ENCODE assay signal across 1 cellular context in the genomic region with DNA sequence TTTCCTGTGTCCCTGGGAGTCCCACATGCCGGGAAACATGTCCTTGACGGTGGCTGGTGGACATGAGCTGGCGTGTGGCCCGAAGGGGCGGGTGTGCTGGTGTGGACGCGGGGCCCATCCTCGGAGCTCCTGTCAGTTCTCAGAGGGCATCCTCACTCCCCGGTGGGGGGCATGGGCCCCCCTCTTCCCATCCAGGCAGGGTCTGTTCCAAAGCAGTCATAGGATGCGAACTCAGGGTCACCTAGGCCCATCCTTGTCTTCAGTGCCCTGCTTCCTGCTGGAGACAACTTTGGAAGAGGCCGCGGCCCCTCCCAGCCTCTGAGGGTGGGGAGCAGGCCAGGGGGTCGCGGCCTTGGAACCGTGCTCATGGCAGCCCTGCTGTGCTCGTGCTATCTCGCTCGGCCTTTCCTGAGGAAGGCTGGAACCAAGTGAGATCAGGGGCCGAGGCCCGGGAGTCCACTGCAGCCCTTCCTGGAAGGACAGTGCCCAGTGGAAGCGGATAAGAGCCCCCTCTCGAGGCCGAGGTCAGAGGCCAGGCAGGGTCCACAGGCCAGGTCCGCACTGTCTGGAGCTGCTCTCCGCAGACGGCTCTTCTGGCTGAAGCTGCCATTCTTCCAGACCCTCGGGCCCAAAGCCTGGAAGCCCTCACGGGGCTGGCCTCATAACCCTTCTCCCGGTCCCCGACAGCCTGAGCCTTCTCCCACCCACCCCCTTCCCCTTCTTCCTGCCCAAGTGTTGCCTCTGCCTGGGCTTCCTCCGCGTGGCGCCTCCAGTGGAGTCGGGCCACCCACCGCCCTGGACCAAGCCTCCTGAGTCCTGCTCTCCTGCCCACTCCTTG.
TF ChIP-seq lines count a peak whose summit lies in the region.

No MANE protein-coding gene starts in this region.

TF ChIP-seq in IMR-90, 13 proteins besides CTCF, POLR2A, EP300 and RAD21 (continued from another document):
- TF ChIP-seq, protein P1, sequence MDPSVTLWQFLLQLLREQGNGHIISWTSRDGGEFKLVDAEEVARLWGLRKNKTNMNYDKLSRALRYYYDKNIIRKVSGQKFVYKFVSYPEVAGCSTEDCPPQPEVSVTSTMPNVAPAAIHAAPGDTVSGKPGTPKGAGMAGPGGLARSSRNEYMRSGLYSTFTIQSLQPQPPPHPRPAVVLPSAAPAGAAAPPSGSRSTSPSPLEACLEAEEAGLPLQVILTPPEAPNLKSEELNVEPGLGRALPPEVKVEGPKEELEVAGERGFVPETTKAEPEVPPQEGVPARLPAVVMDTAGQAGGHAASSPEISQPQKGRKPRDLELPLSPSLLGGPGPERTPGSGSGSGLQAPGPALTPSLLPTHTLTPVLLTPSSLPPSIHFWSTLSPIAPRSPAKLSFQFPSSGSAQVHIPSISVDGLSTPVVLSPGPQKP (IDR thresholded peaks at IDR 0.05; ENCODE audit: borderline replicate concordance, low read depth, low read length), result no peak
- no peak for TF ChIP-seq CEBPB (IDR thresholded peaks at IDR 0.05; ENCODE audit: low read depth, low read length)
- TF ChIP-seq BHLHE40 (IDR thresholded peaks at IDR 0.05; ENCODE audit: low read depth, low read length), result no peak
- TF ChIP-seq SMC3 (IDR thresholded peaks at IDR 0.05; ENCODE audit: low read depth, low read length), result no peak
TF ChIP-seq in IMR-90: peak in this region for 0.
